8 cellular contexts compared by ENCODE assay signal in the genomic region with DNA sequence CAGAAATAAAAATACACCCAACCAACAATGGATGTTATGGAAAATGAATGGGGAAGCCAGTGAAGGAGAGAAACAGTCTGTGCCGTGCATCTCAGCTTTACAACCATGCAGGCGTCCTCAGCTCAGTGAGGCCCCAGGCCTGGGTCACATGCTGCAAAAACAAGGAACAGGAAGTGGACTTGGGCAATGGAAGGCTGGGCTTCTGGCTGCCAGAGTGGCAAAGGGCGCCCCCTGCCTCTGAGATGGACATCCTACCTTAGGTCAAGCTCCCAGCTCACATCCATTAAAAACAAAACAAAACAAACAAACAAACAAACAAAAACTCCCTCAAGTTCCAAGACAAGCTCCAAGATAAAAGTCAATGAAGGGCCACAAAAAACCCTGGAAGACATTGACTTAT. TPM values are rescaled to one million over a fixed set of nuclear protein-coding genes. Genes with fewer than 3 reads are reported as not detected.
DNase-seq lines count a peak whose midpoint lies in the region; TF ChIP-seq lines count a peak whose summit lies in the region.

No MANE protein-coding gene starts in this region.

- TF ChIP-seq CTCF in HFF-Myc (IDR thresholded peaks at IDR 0.05; ENCODE audit: low read depth, low read length, missing control alignments) = peak; percentile 50
- TF ChIP-seq CTCF in fibroblast of lung (conservative IDR thresholded peaks at IDR 0.05 in 1 of 2, IDR thresholded peaks at IDR 0.05 in 1 of 2; ENCODE audit: low read depth in 1 of 2, low read length in 2 of 2) = peak; percentile 31 to 45

- H3K79me2 ChIP-seq in fibroblast of lung (ENCODE audit: control insufficient read depth, insufficient read depth, low read length) = no peaks in the 10 kb centered on the region

- no peak overlapping the region for H3K27ac ChIP-seq in SJCRH30
- no peak overlapping the region for H3K27ac ChIP-seq in fibroblast of lung (ENCODE audit: insufficient read depth, low read length)

- no peak overlapping the region for H3K4me2 ChIP-seq in fibroblast of lung (ENCODE audit: extremely low read depth, insufficient read depth, low read length)

- H3K36me3 ChIP-seq in SJCRH30 (peaks cover 14% of the 10 kb centered on the region; the same call in 1 of the 2 replicates), fibroblast of lung (ENCODE audit: control insufficient read depth, insufficient read depth, low read length) (no peaks in the 10 kb centered on the region)

- H3K9ac ChIP-seq in fibroblast of lung (ENCODE audit: insufficient read depth, low read length) = no peak overlapping the region

- H3K4me3 Mint-ChIP-seq in activated T-helper 1 cell treated with anti-CD3 and anti-CD28 coated beads, Interleukin-12 subunit alpha, Interleukin-12 subunit beta, Interleukin-2, Interleukin-4 antibody, amounts not matched to agents 30 ng/mL and 10 ng/mL and 1 ng/mL, durations not matched to agents 14 hours and 24 hours and 36 hours = no peak overlapping the region

- no peaks in the 10 kb centered on the region for H4K20me1 ChIP-seq in fibroblast of lung (ENCODE audit: control insufficient read depth, extremely low read depth, insufficient read depth, low read length)

- H3K4me3 ChIP-seq in HFF-Myc (replicated peaks; ENCODE audit: low read depth, low read length) (no peak overlapping the region), SJCRH30 (no peak overlapping the region), fibroblast of lung (replicated peaks in 1 of 4; ENCODE audit: control extremely low read depth in 1 of 4, insufficient read depth in 1 of 4, low read depth in 3 of 4, low read length in 4 of 4) (no peak overlapping the region)

- no peaks in the 10 kb centered on the region for H3K27me3 Mint-ChIP-seq in activated T-helper 1 cell treated with anti-CD3 and anti-CD28 coated beads, Interleukin-12 subunit alpha, Interleukin-12 subunit beta, Interleukin-2, Interleukin-4 antibody, amounts not matched to agents 30 ng/mL and 10 ng/mL and 1 ng/mL, durations not matched to agents 14 hours and 24 hours and 36 hours (ENCODE audit: insufficient read depth)

- H3K4me1 ChIP-seq in SJCRH30 = no peaks in the 10 kb centered on the region
- H3K4me1 ChIP-seq in fibroblast of lung (ENCODE audit: control insufficient read depth, extremely low read depth, insufficient read depth, low read length) = no peaks in the 10 kb centered on the region

- H3K27me3 ChIP-seq in SJCRH30 (no peaks in the 10 kb centered on the region), fibroblast of lung (ENCODE audit: control insufficient read depth, insufficient read depth, low read length) (no peaks in the 10 kb centered on the region)

- H3K27ac Mint-ChIP-seq in activated T-helper 1 cell treated with anti-CD3 and anti-CD28 coated beads, Interleukin-12 subunit alpha, Interleukin-12 subunit beta, Interleukin-2, Interleukin-4 antibody, amounts not matched to agents 30 ng/mL and 10 ng/mL and 1 ng/mL, durations not matched to agents 14 hours and 24 hours and 36 hours = no peak overlapping the region

- intact Hi-C loops in activated T-helper 1 cell treated with anti-CD3 and anti-CD28 coated beads, Interleukin-12 subunit alpha, Interleukin-12 subunit beta, Interleukin-2, Interleukin-4 antibody, amounts not matched to agents 30 ng/mL and 10 ng/mL and 1 ng/mL, durations not matched to agents 14 hours and 24 hours and 36 hours (cut with micrococcal nuclease) = loop anchor here (1.0 kb wide), 1 partner anchor 155 kb away; no protein-coding TSS in a partner anchor

- peaks cover 15% of the 10 kb centered on the region for H3K36me3 Mint-ChIP-seq in activated T-helper 1 cell treated with anti-CD3 and anti-CD28 coated beads, Interleukin-12 subunit alpha, Interleukin-12 subunit beta, Interleukin-2, Interleukin-4 antibody, amounts not matched to agents 30 ng/mL and 10 ng/mL and 1 ng/mL, durations not matched to agents 14 hours and 24 hours and 36 hours (ENCODE audit: low read depth)

- H3K9me3 ChIP-seq in SJCRH30 (replicated peaks) (no peaks in the 10 kb centered on the region), fibroblast of lung (ENCODE audit: control insufficient read depth, insufficient read depth, low read depth, low read length) (no peaks in the 10 kb centered on the region)

- no peak overlapping the region for H2AFZ ChIP-seq in fibroblast of lung (ENCODE audit: low read length)

- H3K9me3 Mint-ChIP-seq in activated T-helper 1 cell treated with anti-CD3 and anti-CD28 coated beads, Interleukin-12 subunit alpha, Interleukin-12 subunit beta, Interleukin-2, Interleukin-4 antibody, amounts not matched to agents 30 ng/mL and 10 ng/mL and 1 ng/mL, durations not matched to agents 14 hours and 24 hours and 36 hours = no peaks in the 10 kb centered on the region

- H3K4me1 Mint-ChIP-seq in activated T-helper 1 cell treated with anti-CD3 and anti-CD28 coated beads, Interleukin-12 subunit alpha, Interleukin-12 subunit beta, Interleukin-2, Interleukin-4 antibody, amounts not matched to agents 30 ng/mL and 10 ng/mL and 1 ng/mL, durations not matched to agents 14 hours and 24 hours and 36 hours (ENCODE audit: low read depth) = peaks cover 9% of the 10 kb centered on the region

- DNase-seq in DMS153 treated with DMSO at 0.1 percent for 48 hours (lab: John Stamatoyannopoulos, UW; ENCODE audit: unreplicated experiment) (peak; percentile 9), DMS153 (lab: John Stamatoyannopoulos, UW) (no peak), HFF-Myc (ENCODE audit: extremely low read depth, low read depth) (no peak), SJCRH30 (peak; percentile 72 to 79), fibroblast of lung (ENCODE audit: low read depth in 2 of 2) (peak in 1 of 2 donors; percentile 42), renal cortical epithelial cell (ENCODE audit: low read depth) (peak; percentile 33)
- no peak for DNase-seq in activated T-helper 1 cell treated with anti-CD3 and anti-CD28 coated beads, Interleukin-12 subunit alpha, Interleukin-12 subunit beta, Interleukin-2, Interleukin-4 antibody, amounts not matched to agents 30 ng/mL and 10 ng/mL and 1 ng/mL, durations not matched to agents 14 hours and 24 hours and 36 hours (ENCODE audit: low spot score)
- DNase-seq in activated effector memory CD4-positive, alpha-beta T cell treated with Interleukin-2 at 50 U/mL for 16 hours = no peak

RNA-seq across cellular contexts. Expression of a gene that starts 54.7 kb away (rescaled TPM):
- 1.8 and 2.2 TPM in 2 replicates for total RNA-seq in SJCRH30 (2014; rRNA removed; shearing (Covaris generic))
- total RNA-seq in fibroblast of lung = 0.17 and 0.77 TPM in 2 replicates
- 0.43 and 9.6 TPM in 2 replicates for polyA plus RNA-seq in fibroblast of lung
- polyA plus RNA-seq in fibroblast of lung (2012) = 0.38 and 8.2 TPM in 2 replicates
- polyA minus RNA-seq in fibroblast of lung (ENCODE audit: low replicate concordance) = 1.1 and 33.0 TPM in 2 replicates
- total RNA-seq in renal cortical epithelial cell = 40.1 and 71.4 TPM in 2 replicates
- 3.7 and 4.1 TPM in 2 replicates for total RNA-seq in activated T-helper 1 cell treated with anti-CD3 and anti-CD28 coated beads, Interleukin-12 subunit alpha, Interleukin-12 subunit beta, Interleukin-2, Interleukin-4 antibody, amounts not matched to agents 30 ng/mL and 10 ng/mL and 1 ng/mL, durations not matched to agents 14 hours and 24 hours and 36 hours

Comparison
In these comparisons a context has a peak if more than half of its experiments do, and no peak if none do; other contexts are left out.
1. DNase-seq: peak in DMS153 treated with DMSO at 0.1 percent for 48 hours (single experiment), SJCRH30 (2 of 2) and renal cortical epithelial cell (single experiment); none in DMS153 (single experiment), HFF-Myc (single experiment), activated T-helper 1 cell treated with anti-CD3 and anti-CD28 coated beads, Interleukin-12 subunit alpha, Interleukin-12 subunit beta, Interleukin-2, Interleukin-4 antibody, amounts not matched to agents 30 ng/mL and 10 ng/mL and 1 ng/mL, durations not matched to agents 14 hours and 24 hours and 36 hours (single experiment) and activated effector memory CD4-positive, alpha-beta T cell treated with Interleukin-2 at 50 U/mL for 16 hours (single experiment).